ENCODE assay signal across 9 cellular contexts in the genomic region with DNA sequence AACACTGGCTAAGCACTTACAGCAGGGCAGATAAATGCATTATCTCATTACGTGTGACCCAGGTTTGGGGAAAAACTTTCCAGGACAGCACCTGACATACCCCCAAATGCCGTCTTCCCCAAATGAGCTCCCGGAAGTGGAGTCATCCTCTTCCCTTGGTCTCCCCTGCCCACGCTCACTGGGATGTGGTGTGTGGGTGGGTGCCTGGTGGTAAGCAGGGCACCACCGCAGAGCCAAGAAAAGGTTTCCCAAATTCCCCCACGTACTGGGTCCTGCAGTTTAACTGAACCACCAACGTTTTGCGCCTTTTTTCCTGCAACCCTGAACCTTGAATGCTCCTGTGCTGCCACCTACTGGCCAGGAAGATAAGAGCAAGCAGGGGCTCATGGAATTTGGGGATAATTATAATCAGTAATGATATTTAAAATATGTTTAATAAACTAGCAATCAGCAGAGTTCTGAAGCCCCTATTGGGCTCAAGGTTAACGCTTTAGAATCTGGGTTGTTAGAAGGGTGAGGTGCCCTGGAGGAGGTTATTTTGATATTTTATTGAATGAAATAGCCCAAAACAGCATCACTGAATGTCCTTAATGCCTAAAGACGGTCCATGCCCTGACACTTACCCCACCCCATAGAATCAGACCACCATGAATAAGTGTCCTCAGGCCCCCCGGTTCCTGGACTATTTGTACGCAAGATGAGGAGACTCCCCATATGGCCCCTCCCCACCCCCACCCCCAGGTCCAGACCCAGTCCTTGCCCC. TPM values are rescaled to one million over a fixed set of nuclear protein-coding genes. Genes with fewer than 3 reads are reported as not detected.
DNase-seq lines count a peak whose midpoint lies in the region; ATAC-seq and TF ChIP-seq lines count a peak whose summit lies in the region.
"Had no signal": no experiment of that assay in that cellular context is flagged by ENCODE, and none has a peak within 500 bp of the region (broad histone marks: within the 10 kb centered on the region; RNA-seq: fewer than 3 reads in every experiment).

No MANE protein-coding gene starts in this region.

- TF ChIP-seq CTCF in BE2C (IDR thresholded peaks at IDR 0.05; ENCODE audit: low read depth, low read length) (peak; percentile 97), HCT116 (IDR thresholded peaks at IDR 0.05 in 2 of 3, conservative IDR thresholded peaks at IDR 0.05 in 1 of 3; ENCODE audit: borderline replicate concordance in 1 of 3, insufficient read depth in 1 of 3, low read depth in 2 of 3, low read length in 2 of 3) (peak; percentile 96 to 99 (median 99)), esophagus muscularis mucosa (IDR thresholded peaks at IDR 0.05) (peak; percentile 79 to 95 (median 86)), neural progenitor cell (IDR thresholded peaks at IDR 0.05) (peak; percentile 96), testis (IDR thresholded peaks at IDR 0.05) (peak; percentile 71 to 94 (median 83))

- DNase-seq in BE2C, result peak; percentile 74
- peak; percentile 60 for DNase-seq in HCT116 (ENCODE audit: low read depth, low spot score)
- DNase-seq in NCI-H82 treated with DMSO at 0.1 percent for 48 hours (lab: John Stamatoyannopoulos, UW; ENCODE audit: unreplicated experiment), result peak; percentile 44
- DNase-seq in activated CD8-positive, alpha-beta memory T cell treated with anti-CD3 and anti-CD28 coated beads, Interleukin-2, amount 50 U/mL, for 4 hours, result peak; percentile 65
- DNase-seq in esophagus muscularis mucosa (ENCODE audit: extremely low spot score), result no peak
- peak; percentile 81 for DNase-seq in neural progenitor cell (ENCODE audit: low spot score)
- DNase-seq in testis, result peak; percentile 82

- no peak overlapping the region for H3K4me3 Mint-ChIP-seq in neural progenitor cell

- peaks cover 10% of the 10 kb centered on the region for H3K27me3 Mint-ChIP-seq in neural progenitor cell (ENCODE audit: insufficient read depth, low read depth)

- no peaks in the 10 kb centered on the region for H3K4me1 ChIP-seq in BE2C
- H3K4me1 ChIP-seq in HCT116 (ENCODE audit: control insufficient read depth in 1 of 2, insufficient read depth in 2 of 2, low read length in 2 of 2), result peaks cover 0 to 6% of the 10 kb centered on the region in 2 experiments; a peak in 2 of 4 replicates
- no peaks in the 10 kb centered on the region for H3K4me1 ChIP-seq in esophagus muscularis mucosa
- no peaks in the 10 kb centered on the region for H3K4me1 ChIP-seq in neural progenitor cell
- no peaks in the 10 kb centered on the region for H3K4me1 ChIP-seq in testis

- TF ChIP-seq EP300 in esophagus muscularis mucosa (IDR thresholded peaks at IDR 0.05), result no peak

- no peaks in the 10 kb centered on the region for H3K36me3 Mint-ChIP-seq in neural progenitor cell

- H3K27me3 ChIP-seq in BE2C (peaks cover 3% of the 10 kb centered on the region; the same call in 1 of the 2 replicates), HCT116 (ENCODE audit: insufficient read depth, low read length) (no peaks in the 10 kb centered on the region), esophagus muscularis mucosa (peaks cover 0 to 59% (median 0%) of the 10 kb centered on the region in 4 donors), neural progenitor cell (no peaks in the 10 kb centered on the region), testis (no peaks in the 10 kb centered on the region)

- no peak overlapping the region for H3K4me3 ChIP-seq in BE2C (ENCODE audit: low read depth, low read length)
- peak overlapping the region in 1 of 2 experiments; percentile 25; a peak in 3 of 4 replicates for H3K4me3 ChIP-seq in HCT116 (replicated peaks in 1 of 2; ENCODE audit: low read depth in 1 of 2, low read length in 2 of 2)
- H3K4me3 ChIP-seq in esophagus muscularis mucosa, result no peak overlapping the region
- no peak overlapping the region for H3K4me3 ChIP-seq in neural progenitor cell
- H3K4me3 ChIP-seq in testis, result no peak overlapping the region

- no peaks in the 10 kb centered on the region for H3K9me3 ChIP-seq in BE2C
- H3K9me3 ChIP-seq in HCT116 (ENCODE audit: control insufficient read depth in 1 of 2, insufficient read depth in 1 of 2, low read depth in 1 of 2, low read length in 2 of 2), result no peaks in the 10 kb centered on the region
- no peaks in the 10 kb centered on the region for H3K9me3 ChIP-seq in esophagus muscularis mucosa
- no peaks in the 10 kb centered on the region for H3K9me3 ChIP-seq in neural progenitor cell (ENCODE audit: low read depth)
- no peaks in the 10 kb centered on the region for H3K9me3 ChIP-seq in testis

- no peaks in the 10 kb centered on the region for H3K36me3 ChIP-seq in BE2C
- no peaks in the 10 kb centered on the region for H3K36me3 ChIP-seq in HCT116 (ENCODE audit: control insufficient read depth in 1 of 2, insufficient read depth in 2 of 2, low read length in 2 of 2)
- H3K36me3 ChIP-seq in esophagus muscularis mucosa, result no peaks in the 10 kb centered on the region
- H3K36me3 ChIP-seq in neural progenitor cell, result no peaks in the 10 kb centered on the region
- no peaks in the 10 kb centered on the region for H3K36me3 ChIP-seq in testis (ENCODE audit: low read depth, missing control alignments)

- no peaks in the 10 kb centered on the region for H3K9me2 ChIP-seq in HCT116 (ENCODE audit: insufficient read depth)

- no peaks in the 10 kb centered on the region for H3K79me2 ChIP-seq in HCT116 (ENCODE audit: insufficient read depth, low read length)
- H3K79me2 ChIP-seq in neural progenitor cell (ENCODE audit: low read depth), result no peaks in the 10 kb centered on the region

- RAD21 ChIA-PET in HCT116 (lab: Charles Lee; ENCODE audit: low non-redundant PET in 1 of 2, low total read pairs in 2 of 2, uncharacterized antibody in 2 of 2, unreplicated experiment in 2 of 2), result interaction anchor here in 1 of 2 experiments (0.8 to 1.1 kb wide), 3 partner anchors 204 to 457 kb away, joined by 3 to 7 read pairs (median 6); no protein-coding TSS in a partner anchor

- no TSS peak for BruUV-seq in HCT116 (replicated peaks; lab: Mats Ljungman, UMichigan)

- POLR2A ChIA-PET in HCT116 (lab: Charles Lee), result no interaction called here

- H4K20me1 ChIP-seq in HCT116 (ENCODE audit: insufficient read depth) (no peaks in the 10 kb centered on the region), neural progenitor cell (ENCODE audit: low read depth) (peaks cover 1% of the 10 kb centered on the region)

- no peaks in the 10 kb centered on the region for H3F3A ChIP-seq in neural progenitor cell (ENCODE audit: low read depth)

- TF ChIP-seq POLR2A in HCT116 (IDR thresholded peaks at IDR 0.05; ENCODE audit: borderline replicate concordance, extremely low read depth, insufficient read depth, insufficient read length), result no peak
- TF ChIP-seq POLR2A in esophagus muscularis mucosa (IDR thresholded peaks at IDR 0.05; ENCODE audit: low read depth), result no peak
- no peak for TF ChIP-seq POLR2A in testis (IDR thresholded peaks at IDR 0.05)

- peak; percentile 81 for ATAC-seq in HCT116
- no peak for ATAC-seq in GM21529 (IDR thresholded peaks at IDR 0.05; ENCODE audit: unreplicated experiment)

- H3K4me2 ChIP-seq in HCT116 (ENCODE audit: low read length), result peak overlapping the region; percentile 69
- H3K4me2 ChIP-seq in neural progenitor cell, result no peak overlapping the region

- H2AFZ ChIP-seq in HCT116 (ENCODE audit: low read depth, low read length, poor library complexity, severe bottlenecking), result peak overlapping the region; percentile 58
- H2AFZ ChIP-seq in neural progenitor cell (replicated peaks), result no peak overlapping the region

- H3K27ac ChIP-seq in HCT116 (ENCODE audit: low read depth, low read length), result no peak overlapping the region
- no peak overlapping the region for H3K27ac ChIP-seq in esophagus muscularis mucosa (replicated peaks in 1 of 4)
- H3K27ac ChIP-seq in neural progenitor cell, result no peak overlapping the region
- no peak overlapping the region for H3K27ac ChIP-seq in testis

- intact Hi-C loops in HCT116 (cut with micrococcal nuclease), result loop anchor here (1.0 to 10.0 kb wide), 3 partner anchors 212 to 638 kb away; no protein-coding TSS in a partner anchor
- intact Hi-C loops in esophagus muscularis mucosa (cut with DNase I), result no loop called here
- intact Hi-C loops in testis (cut with DNase I; ENCODE audit: low total_unique reads), result no loop called here

- no peaks in the 10 kb centered on the region for H3K4me1 Mint-ChIP-seq in neural progenitor cell

- 32% methylated on average over 12 of the region's 12 CpGs for WGBS in esophagus muscularis mucosa
- 28 to 34% methylated on average over 10 to 12 of the region's 12 CpGs for WGBS in testis, 2 donors

- H3K27ac Mint-ChIP-seq in neural progenitor cell, result no peak overlapping the region

- H3K9ac ChIP-seq in HCT116 (ENCODE audit: low read length) (no peak overlapping the region; the same call in 1 of the 2 replicates), neural progenitor cell (no peak overlapping the region)

- H3K9me3 Mint-ChIP-seq in neural progenitor cell, result peaks cover 2% of the 10 kb centered on the region

- CTCF ChIA-PET in HCT116 (lab: Charles Lee), result interaction anchor here (0.7 to 3.1 kb wide), 19 partner anchors 9 to 558 kb away, joined by 3 to 46 read pairs (median 4); no protein-coding TSS in a partner anchor

- peak; percentile 98 for TF ChIP-seq RAD21 in HCT116 (IDR thresholded peaks at IDR 0.05; ENCODE audit: low read depth)

TF ChIP-seq in HCT116, 20 proteins besides CTCF, POLR2A, EP300 and RAD21 (continues in another document):
- no peak for TF ChIP-seq TCF7L2 (IDR thresholded peaks at IDR 0.05; ENCODE audit: borderline replicate concordance, extremely low read depth, insufficient read depth, insufficient read length)

RNA-seq across cellular contexts. Expression of gene SPPL2C, which starts 8.0 kb away (rescaled TPM):
- polyA plus RNA-seq in BE2C (2012; ENCODE audit: insufficient read depth, insufficient read length, low read depth), result not detected
- total RNA-seq in HCT116 (2021; ENCODE audit: unreplicated experiment), result not detected
- polyA plus RNA-seq in HCT116 (2012), result not detected in 2 replicates
- not detected for total RNA-seq in esophagus muscularis mucosa
- not detected in 2 replicates for total RNA-seq in neural progenitor cell (ENCODE audit: low replicate concordance)
- 10 to 100 TPM; 21.7 to 64.7 TPM for total RNA-seq in testis
- 58.9 TPM for polyA plus RNA-seq in testis (ENCODE audit: insufficient read depth, low read depth, low replicate concordance)
- polyA plus RNA-seq: thymus had no signal

RNA-seq across cellular contexts. Expression of gene MAPT, which starts 41.6 kb away (rescaled TPM):
- polyA plus RNA-seq in BE2C (2012; ENCODE audit: insufficient read depth, insufficient read length, low read depth), result 43.2 TPM
- total RNA-seq in HCT116 (2021; ENCODE audit: unreplicated experiment), result 37.5 TPM
- polyA plus RNA-seq in HCT116 (2012), result 29.7 and 31.5 TPM in 2 replicates
- 10 to 100 TPM in 1 of 4 donors, 1 to 10 TPM in 3; 4.2 to 11.1 (median 7.3) TPM for total RNA-seq in esophagus muscularis mucosa
- 1.4 and 2.4 TPM in 2 replicates for total RNA-seq in neural progenitor cell (ENCODE audit: low replicate concordance)
- 1 to 10 TPM; 5.0 to 6.1 TPM for total RNA-seq in testis
- polyA plus RNA-seq in testis (ENCODE audit: insufficient read depth, low read depth, low replicate concordance), result 100 TPM

Comparison
In these comparisons a context has a peak if more than half of its experiments do, and no peak if none do; other contexts are left out.
1. RNA of gene SPPL2C, which starts 8.0 kb away (total RNA-seq): 21.7 to 64.7 TPM in testis; not detected in HCT116 (single experiment), not detected in esophagus muscularis mucosa and not detected in neural progenitor cell; every median in the first group is over 10 times any median in the second.
2. Peak in every context shown above with its lines, with median percentiles within 50 percentile points of each other: CTCF ChIP-seq.